Comparison of ENCODE assay signal across 8 cellular contexts in the genomic region with DNA sequence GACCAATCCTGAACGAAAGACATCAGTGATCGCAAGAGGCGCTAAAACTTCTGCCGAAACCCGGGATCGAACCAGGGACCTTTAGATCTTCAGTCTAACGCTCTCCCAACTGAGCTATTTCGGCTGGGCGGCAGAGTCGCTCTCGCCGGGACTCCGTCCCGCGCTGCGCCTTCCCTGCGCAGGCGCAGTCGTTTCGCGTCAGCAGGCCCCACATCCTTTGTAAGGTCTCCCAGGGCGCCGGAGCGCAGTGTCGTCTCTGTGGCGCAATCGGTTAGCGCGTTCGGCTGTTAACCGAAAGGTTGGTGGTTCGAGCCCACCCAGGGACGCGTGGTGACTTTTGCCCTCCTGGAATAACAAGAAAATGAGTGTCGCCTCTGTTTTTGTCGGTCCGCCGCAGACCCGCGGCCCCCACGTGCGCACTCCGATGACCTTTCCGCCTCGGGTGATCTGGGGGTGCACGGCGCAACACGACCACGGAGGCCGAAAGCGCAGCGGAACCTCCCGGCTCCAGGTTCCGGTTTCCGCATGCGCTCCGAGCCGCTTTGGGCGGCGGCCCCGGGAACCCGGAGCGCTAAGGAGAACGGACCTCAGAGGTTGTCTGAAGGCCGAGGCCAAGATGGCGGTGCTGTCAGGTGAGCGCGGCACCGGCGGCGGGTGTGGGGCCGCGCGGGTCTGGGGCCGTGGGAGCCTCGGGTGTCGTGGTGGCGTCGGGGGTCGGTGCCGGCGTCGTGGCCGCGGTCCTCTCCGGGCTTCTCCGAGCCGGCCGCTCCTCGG. TPM values are rescaled to one million over a fixed set of nuclear protein-coding genes. Genes with fewer than 3 reads are reported as not detected.
DNase-seq lines count a peak whose midpoint lies in the region; ATAC-seq and TF ChIP-seq lines count a peak whose summit lies in the region.

A gene (plus strand): TSS at position 597 of the 774 bp plus-strand sequence. CDS start 20 bp downstream, at position 617.

- H3K27ac Mint-ChIP-seq in WTC11, result peak within 1 kb of the TSS; percentile 51

- CTCF ChIA-PET in WTC11 (lab: Charles Lee), result interaction anchor here (0.8 to 1.9 kb wide), 6 partner anchors 68 to 139 kb away, joined by 3 to 4 read pairs (median 4); a partner anchor contains a TSS

- TF ChIP-seq CTCF in AG09319 (IDR thresholded peaks at IDR 0.05; ENCODE audit: low read depth, low read length), result peak; percentile 23
- TF ChIP-seq CTCF in WTC11 (IDR thresholded peaks at IDR 0.05), result no peak
- TF ChIP-seq CTCF in cardiac fibroblast (IDR thresholded peaks at IDR 0.05; ENCODE audit: low read depth, low read length), result peak; percentile 9

- ATAC-seq in GM19023 (IDR thresholded peaks at IDR 0.05; ENCODE audit: unreplicated experiment) (peak; percentile 70), HG03196 (IDR thresholded peaks at IDR 0.05; ENCODE audit: unreplicated experiment) (peak; percentile 74), WTC11 (peak; percentile 71)

- H3K4me3 ChIP-seq in cardiac fibroblast (replicated peaks in 1 of 2; ENCODE audit: low read depth in 2 of 2, low read length in 2 of 2), result peak within 1 kb of the TSS; percentile 99

- DNase-seq in AG09319 (ENCODE audit: extremely low read depth, low read depth), result peak; percentile 89
- peak; percentile 91 for DNase-seq in NCI-H345 (lab: John Stamatoyannopoulos, UW)
- DNase-seq in WTC11 (ENCODE audit: low spot score), result peak; percentile 87
- peak; percentile 95 to 96 for DNase-seq in cardiac fibroblast (ENCODE audit: low read depth in 2 of 2)
- peak; percentile 90 for DNase-seq in iris pigment epithelial cell (ENCODE audit: low read depth)
- DNase-seq in stimulated activated CD4-positive, alpha-beta T cell treated with anti-CD3 and anti-CD28 coated beads, Interleukin-12 subunit alpha, Interleukin-12 subunit beta, amount 100 ng/mL, for 24 hours (ENCODE audit: low read depth in 2 of 2), result peak; percentile 90 to 94

- H3K4me1 Mint-ChIP-seq in WTC11, result peaks cover 14% of the 10 kb centered on the region

- H3K36me3 Mint-ChIP-seq in WTC11, result peaks cover 3% of the 10 kb centered on the region

- H3K27me3 Mint-ChIP-seq in WTC11 (ENCODE audit: low read depth), result peaks cover 4% of the 10 kb centered on the region

- H3K9me3 Mint-ChIP-seq in WTC11, result no peaks in the 10 kb centered on the region

- POLR2A ChIA-PET in WTC11 (lab: Charles Lee), result interaction anchor here (0.5 kb wide), 1 partner anchor 109 kb away, joined by 3 read pairs; no protein-coding TSS in a partner anchor

- H3K4me3 Mint-ChIP-seq in WTC11, result peak within 1 kb of the TSS; percentile 81

TF ChIP-seq in WTC11, 78 proteins besides CTCF, POLR2A, EP300 and RAD21 (continues in another document):
- TF ChIP-seq, protein P1, sequence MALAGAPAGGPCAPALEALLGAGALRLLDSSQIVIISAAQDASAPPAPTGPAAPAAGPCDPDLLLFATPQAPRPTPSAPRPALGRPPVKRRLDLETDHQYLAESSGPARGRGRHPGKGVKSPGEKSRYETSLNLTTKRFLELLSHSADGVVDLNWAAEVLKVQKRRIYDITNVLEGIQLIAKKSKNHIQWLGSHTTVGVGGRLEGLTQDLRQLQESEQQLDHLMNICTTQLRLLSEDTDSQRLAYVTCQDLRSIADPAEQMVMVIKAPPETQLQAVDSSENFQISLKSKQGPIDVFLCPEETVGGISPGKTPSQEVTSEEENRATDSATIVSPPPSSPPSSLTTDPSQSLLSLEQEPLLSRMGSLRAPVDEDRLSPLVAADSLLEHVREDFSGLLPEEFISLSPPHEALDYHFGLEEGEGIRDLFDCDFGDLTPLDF (CRISPR knock-in tag; IDR thresholded peaks at IDR 0.05), result 0 out of 2 replicates have a peak, but pooled peaks have one; percentile 37
- 0 out of 2 replicates have a peak, but pooled peaks have one; percentile 75 for TF ChIP-seq ZNF219 (CRISPR knock-in tag; IDR thresholded peaks at IDR 0.05; ENCODE audit: borderline replicate concordance)
- peak; percentile 35 for TF ChIP-seq NFYB (CRISPR knock-in tag; conservative IDR thresholded peaks at IDR 0.05; ENCODE audit: low read depth)
- TF ChIP-seq ESRRA (CRISPR knock-in tag; IDR thresholded peaks at IDR 0.05; ENCODE audit: borderline replicate concordance), result peak; percentile 100
- TF ChIP-seq, protein P2, sequence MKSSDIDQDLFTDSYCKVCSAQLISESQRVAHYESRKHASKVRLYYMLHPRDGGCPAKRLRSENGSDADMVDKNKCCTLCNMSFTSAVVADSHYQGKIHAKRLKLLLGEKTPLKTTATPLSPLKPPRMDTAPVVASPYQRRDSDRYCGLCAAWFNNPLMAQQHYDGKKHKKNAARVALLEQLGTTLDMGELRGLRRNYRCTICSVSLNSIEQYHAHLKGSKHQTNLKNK (CRISPR knock-in tag; IDR thresholded peaks at IDR 0.05), result peak; percentile 28; the same call in 1 of the 2 replicates
- peak; percentile 86; the same call in 1 of the 2 replicates for TF ChIP-seq TP53 (CRISPR knock-in tag; IDR thresholded peaks at IDR 0.05)
- TF ChIP-seq, protein P3, sequence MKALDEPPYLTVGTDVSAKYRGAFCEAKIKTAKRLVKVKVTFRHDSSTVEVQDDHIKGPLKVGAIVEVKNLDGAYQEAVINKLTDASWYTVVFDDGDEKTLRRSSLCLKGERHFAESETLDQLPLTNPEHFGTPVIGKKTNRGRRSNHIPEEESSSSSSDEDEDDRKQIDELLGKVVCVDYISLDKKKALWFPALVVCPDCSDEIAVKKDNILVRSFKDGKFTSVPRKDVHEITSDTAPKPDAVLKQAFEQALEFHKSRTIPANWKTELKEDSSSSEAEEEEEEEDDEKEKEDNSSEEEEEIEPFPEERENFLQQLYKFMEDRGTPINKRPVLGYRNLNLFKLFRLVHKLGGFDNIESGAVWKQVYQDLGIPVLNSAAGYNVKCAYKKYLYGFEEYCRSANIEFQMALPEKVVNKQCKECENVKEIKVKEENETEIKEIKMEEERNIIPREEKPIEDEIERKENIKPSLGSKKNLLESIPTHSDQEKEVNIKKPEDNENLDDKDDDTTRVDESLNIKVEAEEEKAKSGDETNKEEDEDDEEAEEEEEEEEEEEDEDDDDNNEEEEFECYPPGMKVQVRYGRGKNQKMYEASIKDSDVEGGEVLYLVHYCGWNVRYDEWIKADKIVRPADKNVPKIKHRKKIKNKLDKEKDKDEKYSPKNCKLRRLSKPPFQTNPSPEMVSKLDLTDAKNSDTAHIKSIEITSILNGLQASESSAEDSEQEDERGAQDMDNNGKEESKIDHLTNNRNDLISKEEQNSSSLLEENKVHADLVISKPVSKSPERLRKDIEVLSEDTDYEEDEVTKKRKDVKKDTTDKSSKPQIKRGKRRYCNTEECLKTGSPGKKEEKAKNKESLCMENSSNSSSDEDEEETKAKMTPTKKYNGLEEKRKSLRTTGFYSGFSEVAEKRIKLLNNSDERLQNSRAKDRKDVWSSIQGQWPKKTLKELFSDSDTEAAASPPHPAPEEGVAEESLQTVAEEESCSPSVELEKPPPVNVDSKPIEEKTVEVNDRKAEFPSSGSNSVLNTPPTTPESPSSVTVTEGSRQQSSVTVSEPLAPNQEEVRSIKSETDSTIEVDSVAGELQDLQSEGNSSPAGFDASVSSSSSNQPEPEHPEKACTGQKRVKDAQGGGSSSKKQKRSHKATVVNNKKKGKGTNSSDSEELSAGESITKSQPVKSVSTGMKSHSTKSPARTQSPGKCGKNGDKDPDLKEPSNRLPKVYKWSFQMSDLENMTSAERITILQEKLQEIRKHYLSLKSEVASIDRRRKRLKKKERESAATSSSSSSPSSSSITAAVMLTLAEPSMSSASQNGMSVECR (CRISPR knock-in tag; IDR thresholded peaks at IDR 0.05; ENCODE audit: borderline replicate concordance), result peak; percentile 95
- no peak for TF ChIP-seq NR1H2 (CRISPR knock-in tag; IDR thresholded peaks at IDR 0.05)
- TF ChIP-seq, protein P4, sequence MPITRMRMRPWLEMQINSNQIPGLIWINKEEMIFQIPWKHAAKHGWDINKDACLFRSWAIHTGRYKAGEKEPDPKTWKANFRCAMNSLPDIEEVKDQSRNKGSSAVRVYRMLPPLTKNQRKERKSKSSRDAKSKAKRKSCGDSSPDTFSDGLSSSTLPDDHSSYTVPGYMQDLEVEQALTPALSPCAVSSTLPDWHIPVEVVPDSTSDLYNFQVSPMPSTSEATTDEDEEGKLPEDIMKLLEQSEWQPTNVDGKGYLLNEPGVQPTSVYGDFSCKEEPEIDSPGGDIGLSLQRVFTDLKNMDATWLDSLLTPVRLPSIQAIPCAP (CRISPR knock-in tag; IDR thresholded peaks at IDR 0.05), result peak; percentile 56; the same call in 1 of the 2 replicates
- no peak for TF ChIP-seq TCF7 (CRISPR knock-in tag; IDR thresholded peaks at IDR 0.05; ENCODE audit: low read depth)
- TF ChIP-seq RORB (CRISPR knock-in tag; IDR thresholded peaks at IDR 0.05), result no peak
- TF ChIP-seq EMX1 (CRISPR knock-in tag; IDR thresholded peaks at IDR 0.05), result peak; percentile 65; the same call in 1 of the 2 replicates
- no peak for TF ChIP-seq ZNF423 (CRISPR knock-in tag; IDR thresholded peaks at IDR 0.05)
- peak; percentile 39; the same call in 1 of the 2 replicates for TF ChIP-seq ATF1 (CRISPR knock-in tag; IDR thresholded peaks at IDR 0.05)
- TF ChIP-seq, protein P5, sequence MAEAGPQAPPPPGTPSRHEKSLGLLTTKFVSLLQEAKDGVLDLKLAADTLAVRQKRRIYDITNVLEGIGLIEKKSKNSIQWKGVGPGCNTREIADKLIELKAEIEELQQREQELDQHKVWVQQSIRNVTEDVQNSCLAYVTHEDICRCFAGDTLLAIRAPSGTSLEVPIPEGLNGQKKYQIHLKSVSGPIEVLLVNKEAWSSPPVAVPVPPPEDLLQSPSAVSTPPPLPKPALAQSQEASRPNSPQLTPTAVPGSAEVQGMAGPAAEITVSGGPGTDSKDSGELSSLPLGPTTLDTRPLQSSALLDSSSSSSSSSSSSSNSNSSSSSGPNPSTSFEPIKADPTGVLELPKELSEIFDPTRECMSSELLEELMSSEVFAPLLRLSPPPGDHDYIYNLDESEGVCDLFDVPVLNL (CRISPR knock-in tag; IDR thresholded peaks at IDR 0.05; ENCODE audit: borderline replicate concordance, low read depth), result no peak
- no peak for TF ChIP-seq ZNF416 (CRISPR knock-in tag; IDR thresholded peaks at IDR 0.05)
- TF ChIP-seq ZNF396 (CRISPR knock-in tag; IDR thresholded peaks at IDR 0.05; ENCODE audit: borderline replicate concordance), result peak; percentile 62; the same call in 1 of the 2 replicates
- TF ChIP-seq CREB1 (CRISPR knock-in tag; IDR thresholded peaks at IDR 0.05), result no peak
- peak; percentile 87 for TF ChIP-seq ZNF232 (CRISPR knock-in tag; IDR thresholded peaks at IDR 0.05)
- TF ChIP-seq NFATC4 (CRISPR knock-in tag; IDR thresholded peaks at IDR 0.05), result no peak
- peak; percentile 94 for TF ChIP-seq FOXK1 (CRISPR knock-in tag; IDR thresholded peaks at IDR 0.05)

RNA-seq across cellular contexts. Expression of the gene that starts here (rescaled TPM):
- total RNA-seq in WTC11 (2021), result 136 to 149 TPM (median 139 TPM) in 3 replicates

Comparison
In these comparisons a context has a peak if more than half of its experiments do, and no peak if none do; other contexts are left out.
1. Peak in every context shown above with its lines: DNase-seq, ATAC-seq and H3K4me3 ChIP-seq.